6 cellular contexts compared by ENCODE assay signal in genomic region chr9:133477992-133478850, GRCh38. TPM values are rescaled to one million over a fixed set of nuclear protein-coding genes. Genes with fewer than 3 reads are reported as not detected.
DNase-seq lines count a peak whose midpoint lies in the region; ATAC-seq lines count a peak whose summit lies in the region.

No MANE protein-coding gene starts in this region.

- peak; percentile 14 for DNase-seq in ACHN
- DNase-seq in LHCN-M2 (ENCODE audit: low read depth): peak; percentile 31
- DNase-seq in effector memory CD4-positive, alpha-beta T cell: no peak
- peak; percentile 13 to 30 for DNase-seq in trophoblast cell
- DNase-seq in NCI-H345 (lab: John Stamatoyannopoulos, UW): no peak

- peak overlapping the region; percentile 21 for H3K27ac ChIP-seq in effector memory CD4-positive, alpha-beta T cell (ENCODE audit: insufficient read depth, low read length, poor library complexity, severe bottlenecking)
- H3K27ac ChIP-seq in trophoblast cell (ENCODE audit: low read depth, low read length): no peak overlapping the region

- no peaks in the 10 kb centered on the region for H3K27me3 ChIP-seq in effector memory CD4-positive, alpha-beta T cell (replicated peaks; ENCODE audit: control insufficient read depth, insufficient read depth, low read length, poor library complexity, severe bottlenecking)
- no peaks in the 10 kb centered on the region for H3K27me3 ChIP-seq in trophoblast cell (ENCODE audit: insufficient read depth, low read length)

- H3K4me3 ChIP-seq in effector memory CD4-positive, alpha-beta T cell (ENCODE audit: insufficient read depth, low read depth, low read length, poor library complexity, severe bottlenecking): peak overlapping the region; percentile 55
- H3K4me3 ChIP-seq in trophoblast cell (ENCODE audit: low read depth, low read length): peak overlapping the region; percentile 67

- no peak overlapping the region for H2AK5ac ChIP-seq in trophoblast cell (ENCODE audit: low read length)

- peaks cover 4% of the 10 kb centered on the region for H3K79me1 ChIP-seq in trophoblast cell (ENCODE audit: low read length)

- H3K36me3 ChIP-seq in effector memory CD4-positive, alpha-beta T cell (ENCODE audit: control insufficient read depth, insufficient read depth, low read length): no peaks in the 10 kb centered on the region
- peaks cover 21 to 24% of the 10 kb centered on the region in 2 experiments for H3K36me3 ChIP-seq in trophoblast cell (ENCODE audit: control insufficient read depth in 1 of 2, insufficient read depth in 2 of 2, low read length in 2 of 2)

- H4K8ac ChIP-seq in trophoblast cell (ENCODE audit: low read depth, low read length): peak overlapping the region; percentile 73

- H2AFZ ChIP-seq in trophoblast cell (ENCODE audit: insufficient read depth, low read length, poor library complexity): peak overlapping the region; percentile 8

- H3K18ac ChIP-seq in trophoblast cell (ENCODE audit: low read length): peak overlapping the region; percentile 57

- H4K12ac ChIP-seq in trophoblast cell (ENCODE audit: low read depth, low read length): no peak overlapping the region

- in situ Hi-C loops in ACHN (cut with HindIII; ENCODE audit: low pct_ligation_motif_present, low pct_unique_long_range_greater_than_20kb, low sequenced_read_pairs): no loop called here

- no peak overlapping the region for H3K23ac ChIP-seq in trophoblast cell (ENCODE audit: low read length)

- peak overlapping the region; percentile 70 for H3K4me2 ChIP-seq in trophoblast cell (ENCODE audit: low read length)

- peak overlapping the region; percentile 52 for H3K14ac ChIP-seq in trophoblast cell (ENCODE audit: low read length)

- ATAC-seq in GM19351 (IDR thresholded peaks at IDR 0.05; ENCODE audit: unreplicated experiment): peak; percentile 35

- no CpG with 5 or more reads among the region's 17 CpGs for WGBS in trophoblast cell (ENCODE audit: extremely low coverage, insufficient coverage, insufficient read length)

- no peaks in the 10 kb centered on the region for H3K79me2 ChIP-seq in trophoblast cell (ENCODE audit: control insufficient read depth, insufficient read depth, low read length, poor library complexity)

- peaks cover 14% of the 10 kb centered on the region for H3K4me1 ChIP-seq in effector memory CD4-positive, alpha-beta T cell (ENCODE audit: control insufficient read depth, insufficient read depth, low read length, poor library complexity, severe bottlenecking)
- peaks cover 11 to 12% of the 10 kb centered on the region in 2 experiments for H3K4me1 ChIP-seq in trophoblast cell (ENCODE audit: control insufficient read depth in 1 of 2, insufficient read depth in 2 of 2, low read length in 2 of 2)

- H2BK120ac ChIP-seq in trophoblast cell (ENCODE audit: insufficient read depth, low read length, poor library complexity): peak overlapping the region; percentile 41

- no peak overlapping the region for H2BK12ac ChIP-seq in trophoblast cell (ENCODE audit: low read length)

- no peaks in the 10 kb centered on the region for H3K9me3 ChIP-seq in effector memory CD4-positive, alpha-beta T cell (ENCODE audit: control insufficient read depth, low read length)
- H3K9me3 ChIP-seq in trophoblast cell (ENCODE audit: insufficient read depth, low read depth, low read length): no peaks in the 10 kb centered on the region

- peak overlapping the region; percentile 50 for H3K9ac ChIP-seq in trophoblast cell (ENCODE audit: low read length)

- H4K91ac ChIP-seq in trophoblast cell (ENCODE audit: low read depth, low read length): peak overlapping the region; percentile 42

- H3K4ac ChIP-seq in trophoblast cell (ENCODE audit: low read depth, low read length): peak overlapping the region; percentile 29

- peak overlapping the region; percentile 50 for H2BK5ac ChIP-seq in trophoblast cell (ENCODE audit: low read depth, low read length, poor library complexity)

RNA-seq across cellular contexts. Expression of gene SLC2A6, which starts 0.7 kb away (rescaled TPM):
- 16.6 and 19.1 TPM in 2 replicates for total RNA-seq in LHCN-M2 (2014; rRNA removed)
- polyA plus RNA-seq in LHCN-M2 (2012): 15.0 TPM
- 4.5 and 4.7 TPM in 2 replicates for polyA plus RNA-seq in trophoblast cell (2013)

RNA-seq across cellular contexts. Expression of gene CACFD1, which starts 18.4 kb away (rescaled TPM):
- 7.4 and 8.2 TPM in 2 replicates for total RNA-seq in LHCN-M2 (2014; rRNA removed)
- 9.0 TPM for polyA plus RNA-seq in LHCN-M2 (2012)
- 7.8 and 8.7 TPM in 2 replicates for polyA plus RNA-seq in trophoblast cell (2013)

RNA-seq across cellular contexts. Expression of gene MYMK, which starts 46.5 kb away (rescaled TPM):
- 0.63 TPM in 1 of 2 replicates, not detected in the other for total RNA-seq in LHCN-M2 (2014; rRNA removed)
- 0.40 TPM for polyA plus RNA-seq in LHCN-M2 (2012)
- polyA plus RNA-seq in trophoblast cell (2013): 0.25 and 0.27 TPM in 2 replicates

RNA-seq across cellular contexts. Expression of gene ADAMTS13, which starts 56.1 kb away (rescaled TPM):
- total RNA-seq in LHCN-M2 (2014; rRNA removed): 1.6 and 2.3 TPM in 2 replicates
- polyA plus RNA-seq in LHCN-M2 (2012): 0.74 TPM
- polyA plus RNA-seq in trophoblast cell (2013): 1.8 and 2.2 TPM in 2 replicates

RNA-seq across cellular contexts. Expression of gene ADAMTSL2, which starts 56.3 kb away (rescaled TPM):
- 0.32 TPM in 1 of 2 replicates, not detected in the other for total RNA-seq in LHCN-M2 (2014; rRNA removed)
- 0.05 TPM for polyA plus RNA-seq in LHCN-M2 (2012)
- 5.9 and 6.2 TPM in 2 replicates for polyA plus RNA-seq in trophoblast cell (2013)

Comparison
In these comparisons a context has a peak if more than half of its experiments do, and no peak if none do; other contexts are left out.
1. DNase-seq: peak in ACHN (single experiment), LHCN-M2 (single experiment) and trophoblast cell (2 of 2); none in effector memory CD4-positive, alpha-beta T cell (0 of 3) and NCI-H345 (single experiment).